ENCODE assay signal across 5 cellular contexts in the genomic region with DNA sequence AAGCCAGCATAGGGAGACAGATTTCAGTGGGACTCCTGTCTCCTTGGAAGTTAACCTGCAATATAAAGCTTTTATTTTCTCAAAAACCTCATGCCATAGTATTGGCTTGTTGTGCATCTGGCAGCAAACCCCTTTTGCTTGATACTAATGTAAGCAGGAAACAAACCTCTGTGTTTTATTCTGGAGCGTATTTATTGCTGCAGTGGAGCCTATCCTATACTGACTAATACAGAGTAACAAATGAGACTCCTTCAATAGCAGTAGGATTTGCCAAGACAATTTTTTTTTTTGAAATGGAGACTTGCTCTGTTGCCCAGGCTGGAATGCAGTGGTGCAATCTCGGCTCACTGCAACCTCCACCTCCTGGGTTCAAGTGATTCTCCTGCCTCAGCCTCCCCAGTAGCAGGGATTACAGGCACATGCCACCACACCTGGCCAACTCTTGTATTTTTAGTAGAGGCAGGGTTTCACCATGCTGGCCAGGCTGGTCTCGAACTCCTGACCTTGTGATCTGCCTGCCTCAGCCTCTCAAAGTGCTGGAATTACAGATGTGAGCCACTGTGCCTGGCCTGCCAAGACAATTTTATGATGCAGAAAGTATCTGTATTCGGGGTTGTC. TPM values are rescaled to one million over a fixed set of nuclear protein-coding genes. Genes with fewer than 3 reads are reported as not detected.
"Had no signal": no experiment of that assay in that cellular context is flagged by ENCODE, and none has a peak within 500 bp of the region (broad histone marks: within the 10 kb centered on the region; RNA-seq: fewer than 3 reads in every experiment).

No MANE protein-coding gene starts in this region.

RNA-seq across cellular contexts. Expression of gene FAM187B, which starts 7.5 kb away (rescaled TPM):
- total RNA-seq: activated CD4-positive, alpha-beta T cell treated with anti-CD3 and anti-CD28 coated beads for 36 hours; activated naive CD4-positive, alpha-beta T cell treated with anti-CD3 and anti-CD28 coated beads, Interleukin-2, amount 50 U/mL, for 72 hours; cardiac septum; Right ventricle myocardium inferior had no signal
- polyA plus RNA-seq: adipose tissue had no signal
